ENCODE assay signal across 6 cellular contexts in the genomic region with DNA sequence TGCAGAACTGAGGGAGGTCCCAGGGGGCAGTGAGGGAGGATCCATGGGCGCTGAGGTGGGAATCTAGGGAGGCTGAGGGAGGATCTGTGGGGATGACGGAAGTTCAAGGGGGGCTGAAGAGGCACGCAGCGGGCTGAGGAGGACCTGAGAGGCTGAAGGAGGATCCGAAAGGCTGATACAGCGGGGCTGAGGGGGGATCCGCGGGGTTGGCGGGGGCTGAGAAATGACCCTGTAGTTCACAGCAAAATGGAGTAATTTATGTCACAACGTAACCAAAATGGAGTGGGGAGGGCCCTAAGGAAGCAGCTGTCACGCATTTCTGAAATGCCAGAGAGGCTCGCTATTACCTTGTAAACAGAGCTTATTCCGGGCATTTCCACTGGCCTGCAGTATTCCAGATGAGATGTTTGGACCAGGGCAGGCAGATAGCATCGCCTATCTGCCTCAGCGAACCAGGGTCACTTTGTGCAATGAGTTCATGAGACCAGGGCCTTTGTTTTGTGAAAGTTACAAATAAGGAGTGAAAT. TPM values are rescaled to one million over a fixed set of nuclear protein-coding genes. Genes with fewer than 3 reads are reported as not detected.
A peak's percentile ranks its signal among the peaks of the same experiment; 100 is the strongest.
DNase-seq lines count a peak whose midpoint lies in the region; TF ChIP-seq lines count a peak whose summit lies in the region.

No MANE protein-coding gene starts in this region.

- H3K9ac ChIP-seq in adipocyte (ENCODE audit: low read length) = peak overlapping the region; percentile 97

- H3K9me3 Mint-ChIP-seq in HFFc6 = no peaks in the 10 kb centered on the region

- H3K36me3 ChIP-seq in adipocyte (ENCODE audit: control insufficient read depth, insufficient read depth, low read length, severe bottlenecking) = peaks cover 10% of the 10 kb centered on the region

- peak overlapping the region; percentile 92 for H3K4me3 Mint-ChIP-seq in HFFc6

- no peaks in the 10 kb centered on the region for H3K27me3 ChIP-seq in adipocyte (replicated peaks; ENCODE audit: control insufficient read depth, insufficient read depth, low read length)
- no peaks in the 10 kb centered on the region for H3K27me3 ChIP-seq in mononuclear cell (ENCODE audit: insufficient read depth, low read length)

- H3K9me3 ChIP-seq in adipocyte (ENCODE audit: control insufficient read depth, low read length) = no peaks in the 10 kb centered on the region
- no peaks in the 10 kb centered on the region for H3K9me3 ChIP-seq in mononuclear cell (ENCODE audit: low read depth, low read length)

- peaks cover 18% of the 10 kb centered on the region for H3K4me1 Mint-ChIP-seq in HFFc6 (ENCODE audit: low read depth)

- H3K27me3 Mint-ChIP-seq in HFFc6 (ENCODE audit: insufficient read depth) = peaks cover 6% of the 10 kb centered on the region

- H3K4me1 ChIP-seq in adipocyte (ENCODE audit: control insufficient read depth, insufficient read depth, low read length) (peaks cover 18% of the 10 kb centered on the region), mononuclear cell (ENCODE audit: insufficient read depth, low read length) (peaks cover 23% of the 10 kb centered on the region)

- H3K4me3 ChIP-seq in adipocyte (ENCODE audit: low read length) (peak overlapping the region; percentile 98), mononuclear cell (ENCODE audit: low read length) (peak overlapping the region; percentile 63)

- H3K27ac Mint-ChIP-seq in HFFc6 = peak overlapping the region; percentile 82

- no peaks in the 10 kb centered on the region for H3K36me3 Mint-ChIP-seq in HFFc6 (ENCODE audit: low read depth)

- TF ChIP-seq CTCF in HFFc6 (IDR thresholded peaks at IDR 0.05) = no peak

- DNase-seq in HFFc6 (no peak), adipocyte (ENCODE audit: low read depth) (peak; percentile 39), NCI-H510A treated with DMSO at 0.1 percent for 48 hours (lab: John Stamatoyannopoulos, UW) (no peak), SKM-1 treated with dmso at 0.1 percent for 144 hours (lab: John Stamatoyannopoulos, UW; ENCODE audit: unreplicated experiment) (no peak), Ammon's horn (ENCODE audit: low spot score) (no peak)

RNA-seq across cellular contexts. Expression of a gene that starts 0.9 kb away (rescaled TPM):
- total RNA-seq in HFFc6 (2021; fragmentation: NEBNext Ultra II Directional; extraction: Animal tissue kit (Norgen Biotek cat#: 25700)) = 10 to 100 TPM; 48.3 to 55.4 (median 49.6) TPM
- 44.4 TPM for total RNA-seq in mononuclear cell

RNA-seq across cellular contexts. Expression of a gene that starts 6.9 kb away (rescaled TPM):
- 10 to 100 TPM; 10.4 to 17.2 (median 12.5) TPM for total RNA-seq in HFFc6 (2021; fragmentation: NEBNext Ultra II Directional; extraction: Animal tissue kit (Norgen Biotek cat#: 25700))
- total RNA-seq in mononuclear cell = 6.1 TPM

RNA-seq across cellular contexts. Expression of a gene that starts 27.5 kb away (rescaled TPM):
- total RNA-seq in HFFc6 (2021; fragmentation: NEBNext Ultra II Directional; extraction: Animal tissue kit (Norgen Biotek cat#: 25700)) = 100 to 1,000 TPM; 578 to 615 (median 590) TPM
- total RNA-seq in mononuclear cell = 218 TPM

RNA-seq across cellular contexts. Expression of a gene that starts 30.1 kb away (rescaled TPM):
- total RNA-seq in HFFc6 (2021; fragmentation: NEBNext Ultra II Directional; extraction: Animal tissue kit (Norgen Biotek cat#: 25700)) = 100 to 1,000 TPM; 215 to 313 (median 247) TPM
- 190 TPM for total RNA-seq in mononuclear cell

RNA-seq across cellular contexts. Expression of a gene that starts 39.7 kb away (rescaled TPM):
- 1 to 10 TPM; 1.1 to 2.3 (median 1.2) TPM for total RNA-seq in HFFc6 (2021; fragmentation: NEBNext Ultra II Directional; extraction: Animal tissue kit (Norgen Biotek cat#: 25700))
- 0.84 TPM for total RNA-seq in mononuclear cell
